ENCODE assay signal across 8 cellular contexts in the genomic region with DNA sequence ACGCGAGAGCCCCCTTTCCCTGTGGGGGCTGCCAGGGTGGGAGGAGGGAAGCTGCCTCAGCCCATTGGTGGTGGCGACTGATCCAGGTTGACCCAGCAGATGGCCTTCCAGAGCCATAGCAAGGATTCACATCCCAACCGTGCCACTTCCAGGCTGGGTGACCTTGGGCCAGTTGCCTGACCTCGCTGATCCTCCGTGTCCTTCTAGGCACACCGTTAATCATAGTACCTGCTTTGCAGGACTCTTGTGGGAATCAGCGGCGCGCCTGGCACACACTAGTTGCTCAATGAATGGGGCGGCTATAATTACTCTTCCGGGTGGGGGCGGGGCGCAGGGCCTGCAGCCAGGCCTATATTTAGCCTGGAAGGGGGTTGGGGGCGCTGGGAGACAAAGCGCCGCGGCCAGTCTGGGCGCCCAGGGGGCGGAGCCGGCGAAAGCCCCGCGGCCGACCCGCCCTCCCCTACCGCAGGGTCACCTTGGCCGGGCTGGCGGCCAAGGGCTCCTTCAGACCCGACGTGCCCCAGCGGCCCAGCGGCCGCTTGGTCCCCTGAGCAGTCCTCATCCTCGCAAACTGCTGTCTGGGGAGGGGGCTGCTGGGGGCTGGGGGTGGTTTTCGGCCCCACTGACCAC. TPM values are rescaled to one million over a fixed set of nuclear protein-coding genes. Genes with fewer than 3 reads are reported as not detected.
A peak's percentile ranks its signal among the peaks of the same experiment; 100 is the strongest.
DNase-seq lines count a peak whose midpoint lies in the region; ATAC-seq and TF ChIP-seq lines count a peak whose summit lies in the region.

No MANE protein-coding gene starts in this region.

- POLR2A ChIA-PET in BJ (lab: Charles Lee): no interaction called here
- POLR2A ChIA-PET in HEK293T (lab: Yijun Ruan, JAX): no interaction called here

- H3K79me1 ChIP-seq in mesenchymal stem cell (replicated peaks; ENCODE audit: low read length, poor library complexity, severe bottlenecking): no peaks in the 10 kb centered on the region

- H2AFZ ChIP-seq in mesenchymal stem cell (ENCODE audit: low read depth, low read length): no peak overlapping the region

- H3K9ac ChIP-seq in mesenchymal stem cell (ENCODE audit: low read length): peak overlapping the region; percentile 69
- H3K9ac ChIP-seq in stomach smooth muscle (ENCODE audit: low read length in 2 of 2): peak overlapping the region in 1 of 2 donors; percentile 50

- H3K27me3 Mint-ChIP-seq in HFFc6 (ENCODE audit: insufficient read depth): peaks cover 5% of the 10 kb centered on the region

- no peak overlapping the region for H3K27ac Mint-ChIP-seq in HFFc6

- peak overlapping the region; percentile 81 to 89 for H3K18ac ChIP-seq in mesenchymal stem cell (ENCODE audit: low read depth in 1 of 2, low read length in 2 of 2)

- H2BK15ac ChIP-seq in mesenchymal stem cell (ENCODE audit: low read depth, poor library complexity, severe bottlenecking): peak overlapping the region; percentile 87

- no peaks in the 10 kb centered on the region for H3K9me3 ChIP-seq in ectodermal cell (ENCODE audit: control insufficient read depth, low read length)
- no peaks in the 10 kb centered on the region for H3K9me3 ChIP-seq in mesenchymal stem cell (ENCODE audit: control insufficient read depth, low read length)
- H3K9me3 ChIP-seq in stomach smooth muscle (ENCODE audit: control insufficient read depth in 2 of 2, low read length in 2 of 2): no peaks in the 10 kb centered on the region

- WGBS in ectodermal cell, 2 experiments: 5 to 6% methylated on average over 36 of the region's 36 CpGs
- 6% methylated on average over 32 of the region's 36 CpGs for WGBS in mesenchymal stem cell

- H3K4me2 ChIP-seq in mesenchymal stem cell (ENCODE audit: low read length, poor library complexity, severe bottlenecking): peak overlapping the region; percentile 82

- H2BK5ac ChIP-seq in mesenchymal stem cell (ENCODE audit: low read depth, low read length, poor library complexity, severe bottlenecking): no peak overlapping the region

- peak overlapping the region; percentile 85 for H4K8ac ChIP-seq in mesenchymal stem cell (ENCODE audit: low read length)

- H3K4me1 ChIP-seq in ectodermal cell (ENCODE audit: control insufficient read depth, insufficient read depth, low read length) (peaks cover 12% of the 10 kb centered on the region), mesenchymal stem cell (ENCODE audit: control insufficient read depth, insufficient read depth, low read depth, low read length) (peaks cover 22% of the 10 kb centered on the region), stomach smooth muscle (ENCODE audit: control insufficient read depth, insufficient read depth, low read length) (peaks cover 63% of the 10 kb centered on the region)

- H2AK5ac ChIP-seq in mesenchymal stem cell (ENCODE audit: low read length, severe bottlenecking): no peak overlapping the region

- H2BK12ac ChIP-seq in mesenchymal stem cell (ENCODE audit: low read length in 2 of 2): peak overlapping the region; percentile 29 to 75

- peak overlapping the region; percentile 97 for H2BK120ac ChIP-seq in mesenchymal stem cell (ENCODE audit: low read depth, low read length)

- H3K36me3 ChIP-seq in BJ (ENCODE audit: control insufficient read depth, insufficient read depth, low read length) (no peaks in the 10 kb centered on the region), ectodermal cell (ENCODE audit: control insufficient read depth, insufficient read depth, low read length) (no peaks in the 10 kb centered on the region), mesenchymal stem cell (ENCODE audit: control insufficient read depth in 1 of 2, insufficient read depth in 2 of 2, low read depth in 1 of 2, low read length in 2 of 2) (no peaks in the 10 kb centered on the region), stomach smooth muscle (ENCODE audit: control insufficient read depth in 2 of 2, insufficient read depth in 2 of 2, low read length in 2 of 2) (peaks cover 0 to 2% of the 10 kb centered on the region in 2 donors)

- no peak for ATAC-seq in HG03095 (IDR thresholded peaks at IDR 0.05; ENCODE audit: unreplicated experiment)

- no peaks in the 10 kb centered on the region for H3K36me3 Mint-ChIP-seq in HFFc6 (ENCODE audit: low read depth)

- DNase-seq in BJ (ENCODE audit: low read depth) (no peak), HFFc6 (peak; percentile 8), T-helper 1 cell (peak in 3 of 5 donors; percentile 19 to 27 (median 22)), mesenchymal stem cell (peak; percentile 94), HEK293T (ENCODE audit: extremely low spot score) (no peak)

- peak overlapping the region; percentile 89 for H4K91ac ChIP-seq in mesenchymal stem cell (ENCODE audit: low read length)

- peak overlapping the region in 1 of 2 experiments; percentile 64 for H3K4ac ChIP-seq in mesenchymal stem cell (ENCODE audit: low read depth in 1 of 2, low read length in 2 of 2)

- peak overlapping the region; percentile 31 for H3K4me3 ChIP-seq in BJ (ENCODE audit: low read depth, low read length)
- peak overlapping the region; percentile 25 for H3K4me3 ChIP-seq in ectodermal cell (ENCODE audit: insufficient read depth, low read depth, low read length)
- peak overlapping the region in 1 of 2 experiments; percentile 44 for H3K4me3 ChIP-seq in mesenchymal stem cell (ENCODE audit: insufficient read depth in 1 of 2, low read depth in 1 of 2, low read length in 2 of 2)
- peak overlapping the region; percentile 29 to 52 for H3K4me3 ChIP-seq in stomach smooth muscle (ENCODE audit: low read length in 2 of 2)

- H3K23ac ChIP-seq in mesenchymal stem cell (ENCODE audit: low read length in 2 of 2): no peak overlapping the region

- H3K9me3 Mint-ChIP-seq in HFFc6: no peaks in the 10 kb centered on the region

- H3K27me3 ChIP-seq in BJ (ENCODE audit: control insufficient read depth, insufficient read depth, low read length) (no peaks in the 10 kb centered on the region), ectodermal cell (ENCODE audit: control insufficient read depth, insufficient read depth, low read length, poor library complexity, severe bottlenecking) (peaks cover 42% of the 10 kb centered on the region), mesenchymal stem cell (ENCODE audit: control insufficient read depth in 1 of 2, insufficient read depth in 1 of 2, low read length in 2 of 2) (no peaks in the 10 kb centered on the region), stomach smooth muscle (ENCODE audit: control insufficient read depth in 1 of 2, insufficient read depth in 2 of 2, low read length in 2 of 2) (no peaks in the 10 kb centered on the region)

- peak overlapping the region; percentile 36; the same call in 1 of the 2 replicates for H3K4me3 Mint-ChIP-seq in HFFc6

- TF ChIP-seq CTCF in BJ (IDR thresholded peaks at IDR 0.05; ENCODE audit: insufficient read depth, low read depth, low read length) (no peak), HFFc6 (IDR thresholded peaks at IDR 0.05) (0 out of 2 replicates have a peak, but pooled peaks have one; percentile 21)

- peaks cover 38% of the 10 kb centered on the region for H3K4me1 Mint-ChIP-seq in HFFc6 (ENCODE audit: low read depth)

- CTCF ChIA-PET in BJ (lab: Yijun Ruan, JAX): interaction anchor here (0.9 to 7.3 kb wide), 7 partner anchors 18 to 221 kb away, joined by 3 to 66 read pairs (median 5); no protein-coding TSS in a partner anchor
- CTCF ChIA-PET in HEK293T (lab: Yijun Ruan, JAX): no interaction called here

- H3K14ac ChIP-seq in mesenchymal stem cell (ENCODE audit: low read length in 2 of 2): peak overlapping the region in 1 of 2 experiments; percentile 13

- no peak overlapping the region for H3K27ac ChIP-seq in ectodermal cell (ENCODE audit: insufficient read depth, low read depth, low read length, poor library complexity, severe bottlenecking)
- H3K27ac ChIP-seq in mesenchymal stem cell (ENCODE audit: low read length, poor library complexity, severe bottlenecking): no peak overlapping the region
- H3K27ac ChIP-seq in stomach smooth muscle (ENCODE audit: low read length): peak overlapping the region; percentile 98

RNA-seq across cellular contexts. Expression of gene HSPB7, which starts 5.1 kb away (rescaled TPM):
- 32.5 and 66.6 TPM in 2 replicates for polyA plus RNA-seq in BJ (2011; rRNA removed)
- polyA minus RNA-seq in BJ (2011; rRNA and poly(A)+ RNA removed): 26.1 and 30.3 TPM in 2 replicates
- total RNA-seq in HFFc6 (2021; fragmentation: NEBNext Ultra II Directional; extraction: Animal tissue kit (Norgen Biotek cat#: 25700)): 10 to 100 TPM; 15.5 to 40.6 (median 33.0) TPM
- not detected for polyA plus RNA-seq in ectodermal cell (2013, experiment 1 of 4)
- not detected for polyA plus RNA-seq in ectodermal cell (2013, experiment 2 of 4)
- polyA plus RNA-seq in ectodermal cell (2013, experiment 3 of 4): 0.27 TPM
- not detected for polyA plus RNA-seq in ectodermal cell (2013, experiment 4 of 4)
- polyA plus RNA-seq in mesenchymal stem cell (2013, experiment 1 of 2): 3.4 TPM
- polyA plus RNA-seq in mesenchymal stem cell (2013, experiment 2 of 2): 4.0 TPM

RNA-seq across cellular contexts. Expression of gene SRARP, which starts 8.7 kb away (rescaled TPM):
- not detected in 2 replicates for polyA plus RNA-seq in BJ (2011; rRNA removed)
- not detected in 2 replicates for polyA minus RNA-seq in BJ (2011; rRNA and poly(A)+ RNA removed)
- total RNA-seq in HFFc6 (2021; fragmentation: NEBNext Ultra II Directional; extraction: Animal tissue kit (Norgen Biotek cat#: 25700)): not detected
- polyA plus RNA-seq in ectodermal cell (2013, experiment 1 of 4): not detected
- not detected for polyA plus RNA-seq in ectodermal cell (2013, experiment 2 of 4)
- polyA plus RNA-seq in ectodermal cell (2013, experiment 3 of 4): not detected
- polyA plus RNA-seq in ectodermal cell (2013, experiment 4 of 4): not detected
- not detected for polyA plus RNA-seq in mesenchymal stem cell (2013, experiment 1 of 2)
- not detected for polyA plus RNA-seq in mesenchymal stem cell (2013, experiment 2 of 2)

RNA-seq across cellular contexts. Expression of gene CLCNKA, which starts 9.1 kb away (rescaled TPM):
- polyA plus RNA-seq in BJ (2011; rRNA removed): 0.20 and 0.28 TPM in 2 replicates
- polyA minus RNA-seq in BJ (2011; rRNA and poly(A)+ RNA removed): 0.19 TPM in 1 of 2 replicates, not detected in the other
- not detected for total RNA-seq in HFFc6 (2021; fragmentation: NEBNext Ultra II Directional; extraction: Animal tissue kit (Norgen Biotek cat#: 25700))
- not detected for polyA plus RNA-seq in ectodermal cell (2013, experiment 1 of 4)
- not detected for polyA plus RNA-seq in ectodermal cell (2013, experiment 2 of 4)
- polyA plus RNA-seq in ectodermal cell (2013, experiment 3 of 4): not detected
- polyA plus RNA-seq in ectodermal cell (2013, experiment 4 of 4): not detected
- 0.19 TPM for polyA plus RNA-seq in mesenchymal stem cell (2013, experiment 1 of 2)
- polyA plus RNA-seq in mesenchymal stem cell (2013, experiment 2 of 2): 0.16 TPM

RNA-seq across cellular contexts. Expression of gene CLCNKB, which starts 30.9 kb away (rescaled TPM):
- 0.42 and 0.83 TPM in 2 replicates for polyA plus RNA-seq in BJ (2011; rRNA removed)
- polyA minus RNA-seq in BJ (2011; rRNA and poly(A)+ RNA removed): 0.31 and 0.71 TPM in 2 replicates
- under 1 TPM in 2 of 6 experiments, not detected in 4; 0.10 to 0.14 TPM for total RNA-seq in HFFc6 (2021; fragmentation: NEBNext Ultra II Directional; extraction: Animal tissue kit (Norgen Biotek cat#: 25700))
- 1.8 TPM for polyA plus RNA-seq in ectodermal cell (2013, experiment 1 of 4)
- 2.6 TPM for polyA plus RNA-seq in ectodermal cell (2013, experiment 2 of 4)
- polyA plus RNA-seq in ectodermal cell (2013, experiment 3 of 4): 2.8 TPM
- 3.2 TPM for polyA plus RNA-seq in ectodermal cell (2013, experiment 4 of 4)
- 0.43 TPM for polyA plus RNA-seq in mesenchymal stem cell (2013, experiment 1 of 2)
- 0.32 TPM for polyA plus RNA-seq in mesenchymal stem cell (2013, experiment 2 of 2)

RNA-seq across cellular contexts. Expression of gene ZBTB17, which starts 36.8 kb away (rescaled TPM):
- 23.4 and 43.3 TPM in 2 replicates for polyA plus RNA-seq in BJ (2011; rRNA removed)
- 33.2 and 45.4 TPM in 2 replicates for polyA minus RNA-seq in BJ (2011; rRNA and poly(A)+ RNA removed)
- 10 to 100 TPM; 22.5 to 25.4 (median 24.1) TPM for total RNA-seq in HFFc6 (2021; fragmentation: NEBNext Ultra II Directional; extraction: Animal tissue kit (Norgen Biotek cat#: 25700))
- 37.2 TPM for polyA plus RNA-seq in ectodermal cell (2013, experiment 1 of 4)
- polyA plus RNA-seq in ectodermal cell (2013, experiment 2 of 4): 32.1 TPM
- 25.8 TPM for polyA plus RNA-seq in ectodermal cell (2013, experiment 3 of 4)
- polyA plus RNA-seq in ectodermal cell (2013, experiment 4 of 4): 27.4 TPM
- polyA plus RNA-seq in mesenchymal stem cell (2013, experiment 1 of 2): 17.2 TPM
- 16.9 TPM for polyA plus RNA-seq in mesenchymal stem cell (2013, experiment 2 of 2)

Comparison
In these comparisons a context has a peak if more than half of its experiments do, and no peak if none do; other contexts are left out.
1. DNase-seq: peak in HFFc6 (single experiment), T-helper 1 cell (3 of 5) and mesenchymal stem cell (single experiment); none in BJ (single experiment) and HEK293T (single experiment).